ENCODE assay signal across 9 cellular contexts in the genomic region with DNA sequence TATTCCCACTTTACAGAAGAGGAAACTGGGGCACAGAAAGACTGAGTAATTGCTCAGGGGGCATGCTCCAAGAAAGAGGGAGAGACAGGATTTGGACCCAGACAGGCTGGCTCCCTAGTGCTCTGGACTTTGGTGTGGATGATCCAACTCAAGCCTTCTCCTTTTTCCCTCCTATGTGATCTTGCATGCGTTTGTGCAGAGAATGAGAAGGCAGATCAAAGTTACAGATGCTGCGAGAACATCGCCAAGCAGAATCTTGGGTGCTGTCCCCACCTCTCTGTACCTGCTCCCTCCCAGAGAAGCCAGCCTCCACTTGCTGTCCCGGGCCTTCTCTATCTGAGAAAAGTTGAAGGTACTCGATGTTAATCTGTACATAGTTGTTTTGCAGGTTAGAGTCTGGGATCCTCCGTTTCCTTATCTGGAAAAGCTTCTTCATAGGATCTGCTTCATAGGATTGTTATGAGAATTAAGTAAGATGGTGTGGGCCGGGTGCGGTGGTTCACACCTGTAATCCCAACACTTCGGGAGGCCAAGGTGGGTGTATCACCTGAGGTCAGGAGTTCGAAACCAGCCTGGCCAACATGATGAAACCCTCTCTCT. TPM values are rescaled to one million over a fixed set of nuclear protein-coding genes. Genes with fewer than 3 reads are reported as not detected.
A peak's percentile ranks its signal among the peaks of the same experiment; 100 is the strongest.
DNase-seq lines count a peak whose midpoint lies in the region; ATAC-seq and FAIRE-seq lines count a peak whose summit lies in the region.
"Had no signal": no experiment of that assay in that cellular context is flagged by ENCODE, and none has a peak within 500 bp of the region (broad histone marks: within the 10 kb centered on the region; RNA-seq: fewer than 3 reads in every experiment).

No MANE protein-coding gene starts in this region.

- peak overlapping the region; percentile 84 for H3K4me3 ChIP-seq in iPS-18a (ENCODE audit: low read length)
- H3K4me3 ChIP-seq in HAP-1 = no peak overlapping the region

- no peak overlapping the region for H3K27ac Mint-ChIP-seq in activated CD4-positive, alpha-beta T cell treated with anti-CD3 and anti-CD28 coated beads for 36 hours
- peak overlapping the region; percentile 96 for H3K27ac Mint-ChIP-seq in activated CD8-positive, alpha-beta T cell treated with anti-CD3 and anti-CD28 coated beads, Interleukin-2, amount 10 ng/mL, durations not matched to agents 7 days and 5 days
- H3K27ac Mint-ChIP-seq in stimulated activated naive B cell treated with anti-CD40 and anti-IgM and Interleukin-4, amounts not matched to agents 10 μg/mL and 1 μg/mL and 100 μg/mL, for 72 hours = peak overlapping the region; percentile 98

- H3K4me3 Mint-ChIP-seq in activated CD4-positive, alpha-beta T cell treated with anti-CD3 and anti-CD28 coated beads for 36 hours = peak overlapping the region; percentile 78
- H3K4me3 Mint-ChIP-seq in activated CD8-positive, alpha-beta T cell treated with anti-CD3 and anti-CD28 coated beads, Interleukin-2, amount 10 ng/mL, durations not matched to agents 7 days and 5 days = peak overlapping the region; percentile 84
- H3K4me3 Mint-ChIP-seq in stimulated activated naive B cell treated with anti-CD40 and anti-IgM and Interleukin-4, amounts not matched to agents 10 μg/mL and 1 μg/mL and 100 μg/mL, for 72 hours = peak overlapping the region; percentile 93

- POLR2A ChIA-PET in activated CD4-positive, alpha-beta T cell treated with anti-CD3 and anti-CD28 coated beads for 36 hours (lab: Charles Lee) = no interaction called here
- POLR2A ChIA-PET in activated CD8-positive, alpha-beta T cell treated with anti-CD3 and anti-CD28 coated beads, Interleukin-2, amount 10 ng/mL, durations not matched to agents 7 days and 5 days (lab: Charles Lee) = interaction anchor here (0.6 to 2.7 kb wide), 10 partner anchors 10 to 569 kb away, joined by 3 to 14 read pairs (median 6); partner anchors contain the start of gene LEO1

- intact Hi-C loops in activated CD4-positive, alpha-beta T cell treated with anti-CD3 and anti-CD28 coated beads for 36 hours (cut with DNase I, micrococcal nuclease) = loop anchor here (1.0 to 5.0 kb wide), 3 partner anchors 27 to 445 kb away; no protein-coding TSS in a partner anchor

- no peaks in the 10 kb centered on the region for H3K36me3 Mint-ChIP-seq in activated CD4-positive, alpha-beta T cell treated with anti-CD3 and anti-CD28 coated beads for 36 hours (ENCODE audit: low read depth)
- peaks cover 2% of the 10 kb centered on the region for H3K36me3 Mint-ChIP-seq in activated CD8-positive, alpha-beta T cell treated with anti-CD3 and anti-CD28 coated beads, Interleukin-2, amount 10 ng/mL, durations not matched to agents 7 days and 5 days (ENCODE audit: low read depth)
- peaks cover 4 to 12% of the 10 kb centered on the region in 2 donors for H3K36me3 Mint-ChIP-seq in stimulated activated naive B cell treated with anti-CD40 and anti-IgM and Interleukin-4, amounts not matched to agents 10 μg/mL and 1 μg/mL and 100 μg/mL, for 72 hours

- H3K27me3 Mint-ChIP-seq in activated CD4-positive, alpha-beta T cell treated with anti-CD3 and anti-CD28 coated beads for 36 hours = no peaks in the 10 kb centered on the region
- no peaks in the 10 kb centered on the region for H3K27me3 Mint-ChIP-seq in activated CD8-positive, alpha-beta T cell treated with anti-CD3 and anti-CD28 coated beads, Interleukin-2, amount 10 ng/mL, durations not matched to agents 7 days and 5 days (ENCODE audit: low read depth)
- no peaks in the 10 kb centered on the region for H3K27me3 Mint-ChIP-seq in stimulated activated naive B cell treated with anti-CD40 and anti-IgM and Interleukin-4, amounts not matched to agents 10 μg/mL and 1 μg/mL and 100 μg/mL, for 72 hours

- H3K9me3 Mint-ChIP-seq in activated CD4-positive, alpha-beta T cell treated with anti-CD3 and anti-CD28 coated beads for 36 hours (ENCODE audit: low read depth) = peaks cover 2% of the 10 kb centered on the region
- H3K9me3 Mint-ChIP-seq in activated CD8-positive, alpha-beta T cell treated with anti-CD3 and anti-CD28 coated beads, Interleukin-2, amount 10 ng/mL, durations not matched to agents 7 days and 5 days (ENCODE audit: insufficient read depth) = no peaks in the 10 kb centered on the region
- peaks cover 0 to 1% of the 10 kb centered on the region in 2 donors for H3K9me3 Mint-ChIP-seq in stimulated activated naive B cell treated with anti-CD40 and anti-IgM and Interleukin-4, amounts not matched to agents 10 μg/mL and 1 μg/mL and 100 μg/mL, for 72 hours

- no peak for ATAC-seq in activated CD4-positive, alpha-beta T cell treated with anti-CD3 and anti-CD28 coated beads for 36 hours
- no peak for ATAC-seq in activated CD8-positive, alpha-beta T cell treated with anti-CD3 and anti-CD28 coated beads, Interleukin-2, amount 10 ng/mL, durations not matched to agents 7 days and 5 days
- no peak for ATAC-seq in stimulated activated naive B cell treated with anti-CD40 and anti-IgM and Interleukin-4, amounts not matched to agents 10 μg/mL and 1 μg/mL and 100 μg/mL, for 72 hours (replicated peaks)

- H3K9ac ChIP-seq in iPS-18a (ENCODE audit: low read length) = peak overlapping the region; percentile 48

- FAIRE-seq in HTR-8/SVneo (lab: Jason Lieb, UNC) = no peak

- no peaks in the 10 kb centered on the region for H3K36me3 ChIP-seq in iPS-18a (ENCODE audit: control insufficient read depth, low read depth, low read length)
- no peaks in the 10 kb centered on the region for H3K36me3 ChIP-seq in HAP-1 (replicated peaks)

- H3K4me1 ChIP-seq in iPS-18a (ENCODE audit: control insufficient read depth, low read depth, low read length) (peaks cover 13% of the 10 kb centered on the region), HAP-1 (peaks cover 4% of the 10 kb centered on the region)

- no peak overlapping the region for H3K27ac ChIP-seq in iPS-18a (ENCODE audit: low read length)

- peaks cover 20% of the 10 kb centered on the region for H3K27me3 ChIP-seq in iPS-18a (ENCODE audit: control insufficient read depth, insufficient read depth, low read length)
- no peaks in the 10 kb centered on the region for H3K27me3 ChIP-seq in HAP-1 (ENCODE audit: low read depth)

- H3K9me3 ChIP-seq in iPS-18a (ENCODE audit: control insufficient read depth, low read depth, low read length) (no peaks in the 10 kb centered on the region), HAP-1 (no peaks in the 10 kb centered on the region)

- in situ Hi-C loops in HAP-1 (cut with MboI; ENCODE audit: low sequenced_read_pairs) = no loop called here

- CTCF ChIA-PET in activated CD4-positive, alpha-beta T cell treated with anti-CD3 and anti-CD28 coated beads for 36 hours (lab: Charles Lee) = interaction anchor here (0.6 to 4.3 kb wide), 4 partner anchors 25 to 263 kb away, joined by 3 to 17 read pairs (median 3); no protein-coding TSS in a partner anchor
- CTCF ChIA-PET in activated CD8-positive, alpha-beta T cell treated with anti-CD3 and anti-CD28 coated beads, Interleukin-2, amount 10 ng/mL, durations not matched to agents 7 days and 5 days (lab: Charles Lee) = interaction anchor here (1.1 to 7.8 kb wide), 5 partner anchors 10 to 44 kb away, joined by 7 to 50 read pairs (median 15); no protein-coding TSS in a partner anchor

- H3K4me1 Mint-ChIP-seq in activated CD4-positive, alpha-beta T cell treated with anti-CD3 and anti-CD28 coated beads for 36 hours = peaks cover 22% of the 10 kb centered on the region
- H3K4me1 Mint-ChIP-seq in activated CD8-positive, alpha-beta T cell treated with anti-CD3 and anti-CD28 coated beads, Interleukin-2, amount 10 ng/mL, durations not matched to agents 7 days and 5 days (ENCODE audit: low read depth) = peaks cover 35% of the 10 kb centered on the region
- H3K4me1 Mint-ChIP-seq in stimulated activated naive B cell treated with anti-CD40 and anti-IgM and Interleukin-4, amounts not matched to agents 10 μg/mL and 1 μg/mL and 100 μg/mL, for 72 hours = peaks cover 29 to 62% of the 10 kb centered on the region in 2 donors

- DNase-seq in activated CD4-positive, alpha-beta T cell treated with anti-CD3 and anti-CD28 coated beads for 36 hours = no peak
- DNase-seq in activated CD4-positive, alpha-beta T cell treated with anti-CD3 and anti-CD28 coated beads, Interleukin-2, amount 50 U/mL, for 48 hours = no peak
- DNase-seq in activated CD8-positive, alpha-beta T cell treated with anti-CD3 and anti-CD28 coated beads, Interleukin-2, amount 10 ng/mL, durations not matched to agents 7 days and 5 days = no peak
- no peak for DNase-seq in stimulated activated naive B cell treated with anti-CD40 and anti-IgM and Interleukin-4, amounts not matched to agents 10 μg/mL and 1 μg/mL and 100 μg/mL, for 72 hours
- DNase-seq in HTR-8/SVneo (ENCODE audit: insufficient read length, low spot score) (no peak), HAP-1 (ENCODE audit: low spot score in 2 of 2) (no peak), DMS79 (lab: John Stamatoyannopoulos, UW) (no peak)
- DNase-seq: NCI-H1694 treated with DMSO at 0.1 percent for 48 hours had no signal

RNA-seq across cellular contexts. Expression of gene GNB5, which starts 10.2 kb away (rescaled TPM):
- 10 to 100 TPM; 11.8 to 19.6 TPM for total RNA-seq in activated CD4-positive, alpha-beta T cell treated with anti-CD3 and anti-CD28 coated beads for 36 hours
- 10 to 100 TPM; 33.8 to 37.0 TPM for total RNA-seq in activated CD8-positive, alpha-beta T cell treated with anti-CD3 and anti-CD28 coated beads, Interleukin-2, amount 10 ng/mL, durations not matched to agents 7 days and 5 days
